Comparison of ENCODE assay signal across 26 cellular contexts in the genomic region with DNA sequence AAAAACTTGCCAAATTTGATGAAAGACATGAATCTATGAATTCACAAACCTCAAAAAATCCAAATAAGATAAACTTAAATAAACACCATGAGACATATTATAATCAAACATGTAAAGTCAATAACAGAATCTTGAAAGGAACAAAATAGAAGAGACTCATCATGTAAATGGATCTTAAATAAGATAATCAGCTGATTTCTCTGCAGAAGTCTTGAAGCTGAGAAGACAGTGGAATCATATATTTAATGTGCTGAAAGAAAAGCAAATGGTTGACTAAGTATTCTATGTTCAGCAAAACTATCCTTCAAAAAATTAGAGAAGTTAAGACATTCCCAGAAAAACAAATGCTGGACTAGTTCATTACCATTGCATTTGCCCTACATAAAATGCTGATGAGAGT.
"Had no signal": no experiment of that assay in that cellular context is flagged by ENCODE, and none has a peak within 500 bp of the region (broad histone marks: within the 10 kb centered on the region; RNA-seq: fewer than 3 reads in every experiment).

No MANE protein-coding gene starts in this region.

- DNase-seq: activated CD4-positive, alpha-beta memory T cell treated with anti-CD3 and anti-CD28 coated beads, Interleukin-2, amount 10 ng/mL, durations not matched to agents 7 days and 5 days; activated CD4-positive, alpha-beta T cell treated with anti-CD3 and anti-CD28 coated beads for 1 hour; activated CD4-positive, alpha-beta T cell treated with anti-CD3 and anti-CD28 coated beads for 4 hours; activated CD4-positive, alpha-beta T cell treated with anti-CD3 and anti-CD28 coated beads, Interleukin-2, amount 10 ng/mL, durations not matched to agents 7 days and 5 days; activated CD4-positive, alpha-beta T cell treated with anti-CD3 and anti-CD28 coated beads, Interleukin-2, amount 50 U/mL, for 4 hours; activated CD8-positive, alpha-beta memory T cell treated with anti-CD3 and anti-CD28 coated beads, Interleukin-2, amount 50 U/mL, for 48 hours; activated gamma-delta T cell; activated naive CD4-positive, alpha-beta T cell; activated naive CD4-positive, alpha-beta T cell treated with anti-CD3 and anti-CD28 coated beads, Interleukin-2, amount 10 ng/mL, durations not matched to agents 7 days and 5 days; activated naive CD8-positive, alpha-beta T cell treated with anti-CD3 and anti-CD28 coated beads, Interleukin-2, amount 10 ng/mL, durations not matched to agents 7 days and 5 days; activated T-cell treated with anti-CD3 and anti-CD28 coated beads for 4 hours; activated T-cell treated with anti-CD3 and anti-CD28 coated beads, Interleukin-2, amount 50 U/mL, for 24 hours; activated T-cell treated with anti-CD3 and anti-CD28 coated beads, Interleukin-2, amount 50 U/mL, for 72 hours; brain microvascular endothelial cell; dorsolateral prefrontal cortex; effector memory CD4-positive, alpha-beta T cell; endodermal cell; foreskin fibroblast; head of caudate nucleus; T-helper 2 cell had no signal

- H3K4me3 ChIP-seq: coronary artery, dorsolateral prefrontal cortex had no signal

- H3K36me3 Mint-ChIP-seq: activated naive CD4-positive, alpha-beta T cell treated with anti-CD3 and anti-CD28 coated beads, Interleukin-2, amount 10 ng/mL, durations not matched to agents 7 days and 5 days had no signal

- FAIRE-seq: bronchial epithelial cell had no signal

- H3K36me3 ChIP-seq: brain microvascular endothelial cell had no signal

- H3K9me3 Mint-ChIP-seq: activated naive CD4-positive, alpha-beta T cell treated with anti-CD3 and anti-CD28 coated beads, Interleukin-2, amount 10 ng/mL, durations not matched to agents 7 days and 5 days had no signal

- ATAC-seq: activated naive CD4-positive, alpha-beta T cell treated with anti-CD3 and anti-CD28 coated beads, Interleukin-2, amount 50 U/mL, for 72 hours; activated T-cell treated with anti-CD3 and anti-CD28 coated beads, Interleukin-2, amount 50 U/mL, for 72 hours; esophagus mucosa had no signal

- H3K27ac ChIP-seq: brain microvascular endothelial cell, coronary artery, dorsolateral prefrontal cortex had no signal

- H3K27me3 ChIP-seq: brain microvascular endothelial cell had no signal

- H3K27ac Mint-ChIP-seq: activated CD4-positive, alpha-beta memory T cell treated with anti-CD3 and anti-CD28 coated beads, Interleukin-2, amount 10 ng/mL, durations not matched to agents 7 days and 5 days; activated CD4-positive, alpha-beta T cell treated with anti-CD3 and anti-CD28 coated beads, Interleukin-2, amount 10 ng/mL, durations not matched to agents 7 days and 5 days; activated naive CD4-positive, alpha-beta T cell treated with anti-CD3 and anti-CD28 coated beads, Interleukin-2, amount 10 ng/mL, durations not matched to agents 7 days and 5 days; activated naive CD4-positive, alpha-beta T cell treated with anti-CD3 and anti-CD28 coated beads, Interleukin-2, amount 50 U/mL, for 72 hours; activated naive CD8-positive, alpha-beta T cell treated with anti-CD3 and anti-CD28 coated beads, Interleukin-2, amount 10 ng/mL, durations not matched to agents 7 days and 5 days; activated T-cell treated with anti-CD3 and anti-CD28 coated beads, Interleukin-2, amount 50 U/mL, for 24 hours; activated T-cell treated with anti-CD3 and anti-CD28 coated beads, Interleukin-2, amount 50 U/mL, for 72 hours; dendritic cell treated with granulocyte-macrophage colony-stimulating factor and Interleukin-4, amounts not matched to agents 40 ng/mL and 50 ng/mL, for 4 days; endodermal cell had no signal

- H3K27me3 Mint-ChIP-seq: activated naive CD4-positive, alpha-beta T cell treated with anti-CD3 and anti-CD28 coated beads, Interleukin-2, amount 10 ng/mL, durations not matched to agents 7 days and 5 days; activated naive CD8-positive, alpha-beta T cell treated with anti-CD3 and anti-CD28 coated beads, Interleukin-2, amount 10 ng/mL, durations not matched to agents 7 days and 5 days; dendritic cell treated with granulocyte-macrophage colony-stimulating factor and Interleukin-4, amounts not matched to agents 40 ng/mL and 50 ng/mL, for 4 days had no signal

- H3K4me1 Mint-ChIP-seq: activated CD4-positive, alpha-beta memory T cell treated with anti-CD3 and anti-CD28 coated beads, Interleukin-2, amount 10 ng/mL, durations not matched to agents 7 days and 5 days; activated CD4-positive, alpha-beta T cell treated with anti-CD3 and anti-CD28 coated beads, Interleukin-2, amount 10 ng/mL, durations not matched to agents 7 days and 5 days; activated naive CD4-positive, alpha-beta T cell treated with anti-CD3 and anti-CD28 coated beads, Interleukin-2, amount 10 ng/mL, durations not matched to agents 7 days and 5 days; activated naive CD8-positive, alpha-beta T cell treated with anti-CD3 and anti-CD28 coated beads, Interleukin-2, amount 10 ng/mL, durations not matched to agents 7 days and 5 days; central memory CD8-positive, alpha-beta T cell; endodermal cell had no signal

- H3K4me3 Mint-ChIP-seq: activated CD4-positive, alpha-beta memory T cell treated with anti-CD3 and anti-CD28 coated beads, Interleukin-2, amount 10 ng/mL, durations not matched to agents 7 days and 5 days; activated CD4-positive, alpha-beta T cell treated with anti-CD3 and anti-CD28 coated beads, Interleukin-2, amount 10 ng/mL, durations not matched to agents 7 days and 5 days; activated naive CD4-positive, alpha-beta T cell treated with anti-CD3 and anti-CD28 coated beads, Interleukin-2, amount 10 ng/mL, durations not matched to agents 7 days and 5 days; activated naive CD8-positive, alpha-beta T cell treated with anti-CD3 and anti-CD28 coated beads, Interleukin-2, amount 10 ng/mL, durations not matched to agents 7 days and 5 days; activated T-cell treated with anti-CD3 and anti-CD28 coated beads, Interleukin-2, amount 50 U/mL, for 24 hours; activated T-cell treated with anti-CD3 and anti-CD28 coated beads, Interleukin-2, amount 50 U/mL, for 72 hours; central memory CD8-positive, alpha-beta T cell; dendritic cell treated with granulocyte-macrophage colony-stimulating factor and Interleukin-4, amounts not matched to agents 40 ng/mL and 50 ng/mL, for 4 days; endodermal cell had no signal
